In the genomic region with DNA sequence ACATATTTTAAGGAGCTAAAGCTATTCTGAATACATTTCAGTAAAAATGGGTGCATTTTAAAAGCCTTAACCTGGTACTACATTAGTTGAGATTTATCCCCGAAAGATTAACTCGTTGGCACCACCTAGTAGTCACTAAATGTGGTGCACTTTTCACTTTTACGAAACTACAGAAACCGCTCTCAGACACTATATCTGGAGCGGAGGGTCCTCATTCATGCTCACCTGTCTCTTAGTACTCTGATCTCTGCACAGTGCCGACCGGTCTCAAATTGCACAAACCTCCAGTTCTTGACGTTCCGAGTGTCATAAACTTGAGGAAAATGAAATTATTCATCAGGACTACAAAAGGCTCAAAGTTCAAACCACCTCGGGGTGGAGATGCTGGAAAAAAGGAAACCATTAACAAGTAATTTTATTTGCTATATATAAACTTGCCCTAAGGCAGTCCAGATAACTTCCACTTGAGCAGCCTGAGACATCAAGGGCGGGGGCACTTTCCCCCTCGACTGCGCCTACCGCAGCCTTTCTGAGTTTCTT, we compare ENCODE assay signal across 8 cellular contexts. TPM values are rescaled to one million over a fixed set of nuclear protein-coding genes. Genes with fewer than 3 reads are reported as not detected.
A peak's percentile ranks its signal among the peaks of the same experiment; 100 is the strongest.
DNase-seq lines count a peak whose midpoint lies in the region; ATAC-seq, FAIRE-seq and TF ChIP-seq lines count a peak whose summit lies in the region.

No MANE protein-coding gene starts in this region.

- H3K9me3 ChIP-seq in endothelial cell of umbilical vein (replicated peaks; ENCODE audit: control insufficient read depth, insufficient read depth, low read length) (no peaks in the 10 kb centered on the region), mesodermal cell (ENCODE audit: control insufficient read depth, low read length) (no peaks in the 10 kb centered on the region), upper lobe of left lung (no peaks in the 10 kb centered on the region)

- BruUV-seq in endothelial cell of umbilical vein (replicated peaks; lab: Mats Ljungman, UMichigan): TSS peak; percentile 82

- H3K79me2 ChIP-seq in endothelial cell of umbilical vein (ENCODE audit: control insufficient read depth, insufficient read depth, low read length): peaks cover 8% of the 10 kb centered on the region

- H4K20me1 ChIP-seq in endothelial cell of umbilical vein (replicated peaks; ENCODE audit: control insufficient read depth, extremely low read depth, insufficient read depth, low read length): no peaks in the 10 kb centered on the region

- FAIRE-seq in endothelial cell of umbilical vein (lab: Jason Lieb, UNC): peak; percentile 82

- TF ChIP-seq POLR2A in endothelial cell of umbilical vein (IDR thresholded peaks at IDR 0.05; ENCODE audit: low read depth, low read length) (no peak), upper lobe of left lung (IDR thresholded peaks at IDR 0.05) (no peak)

- CTCF ChIA-PET in endothelial cell of umbilical vein (lab: Charles Lee): interaction anchor here (0.6 to 4.0 kb wide), 21 partner anchors 12 to 223 kb away, joined by 3 to 51 read pairs (median 3); no protein-coding TSS in a partner anchor

- H3K4me3 ChIP-seq in endothelial cell of umbilical vein (replicated peaks in 1 of 3; ENCODE audit: insufficient read depth in 1 of 3, low read depth in 1 of 3, low read length in 3 of 3) (peak overlapping the region; percentile 79 to 99 (median 95)), mesodermal cell (ENCODE audit: extremely low read depth, insufficient read depth, low read length, poor library complexity, severe bottlenecking) (peak overlapping the region; percentile 73), upper lobe of left lung (peak overlapping the region; percentile 65 to 91 (median 75))

- intact Hi-C loops in endothelial cell of umbilical vein (cut with micrococcal nuclease): loop anchor here (1.0 to 2.0 kb wide), 5 partner anchors 52 to 486 kb away; a partner anchor contains a TSS

- H2AFZ ChIP-seq in endothelial cell of umbilical vein (ENCODE audit: low read depth, low read length): peak overlapping the region; percentile 97

- DNase-seq in EH (ENCODE audit: low read depth) (peak; percentile 70), NCI-H1105 (lab: John Stamatoyannopoulos, UW) (peak; percentile 15), UCSD-AML1 (lab: John Stamatoyannopoulos, UW; ENCODE audit: unreplicated experiment) (peak; percentile 47), endothelial cell of umbilical vein (ENCODE audit: low read depth, low spot score) (peak; percentile 71), upper lobe of left lung (no peak), GDM1 (lab: John Stamatoyannopoulos, UW) (no peak)

- H3K27me3 ChIP-seq in endothelial cell of umbilical vein (ENCODE audit: control insufficient read depth in 2 of 2, insufficient read depth in 2 of 2, low read length in 2 of 2): no peaks in the 10 kb centered on the region
- no peaks in the 10 kb centered on the region for H3K27me3 ChIP-seq in upper lobe of left lung

- dilution Hi-C loops in endothelial cell of umbilical vein (cut with MboI; ENCODE audit: extremely low pct_ligation_motif_present, low sequenced_read_pairs): no loop called here

- H3K27ac ChIP-seq in endothelial cell of umbilical vein (ENCODE audit: insufficient read depth, low read depth, low read length) (peak overlapping the region; percentile 91), mesodermal cell (ENCODE audit: low read depth, low read length, severe bottlenecking) (peak overlapping the region; percentile 82), upper lobe of left lung (peak overlapping the region; percentile 81 to 93 (median 88))

- peak overlapping the region; percentile 99 for H3K4me2 ChIP-seq in endothelial cell of umbilical vein (ENCODE audit: insufficient read depth, low read length)

- ATAC-seq in GM21619 (IDR thresholded peaks at IDR 0.05; ENCODE audit: unreplicated experiment): peak; percentile 36
- ATAC-seq in upper lobe of left lung (ENCODE audit: low FRiP score in 2 of 2): peak; percentile 70 to 81

- 2% methylated on average over 7 to 13 of the region's 14 CpGs for WGBS in mesodermal cell (ENCODE audit: insufficient coverage in 2 of 2), 2 experiments
- 1 to 2% methylated on average over 14 of the region's 14 CpGs for WGBS in upper lobe of left lung, 2 donors

- no peaks in the 10 kb centered on the region for H3K9me1 ChIP-seq in endothelial cell of umbilical vein (replicated peaks; ENCODE audit: control insufficient read depth, extremely low read depth, insufficient read depth, low read length)

- peak overlapping the region; percentile 99 for H3K9ac ChIP-seq in endothelial cell of umbilical vein (replicated peaks; ENCODE audit: extremely low read depth, insufficient read depth, low read length)

- H3K36me3 ChIP-seq in endothelial cell of umbilical vein (ENCODE audit: control insufficient read depth in 2 of 2, extremely low read depth in 1 of 2, insufficient read depth in 2 of 2, low read length in 2 of 2) (peaks cover 0 to 2% of the 10 kb centered on the region in 2 experiments), mesodermal cell (ENCODE audit: control insufficient read depth, insufficient read depth, low read length) (peaks cover 20% of the 10 kb centered on the region), upper lobe of left lung (peaks cover 0 to 3% (median 0%) of the 10 kb centered on the region in 4 donors)

- H3K4me1 ChIP-seq in endothelial cell of umbilical vein (ENCODE audit: control insufficient read depth, extremely low read depth, insufficient read depth, low read length): peaks cover 4% of the 10 kb centered on the region
- no peaks in the 10 kb centered on the region for H3K4me1 ChIP-seq in mesodermal cell (ENCODE audit: control insufficient read depth, insufficient read depth, low read length, poor library complexity, severe bottlenecking)
- peaks cover 14 to 23% (median 18%) of the 10 kb centered on the region in 4 donors for H3K4me1 ChIP-seq in upper lobe of left lung

- no peak for TF ChIP-seq EP300 in upper lobe of left lung (IDR thresholded peaks at IDR 0.05)

- POLR2A ChIA-PET in endothelial cell of umbilical vein (lab: Charles Lee): interaction anchor here (0.5 to 1.4 kb wide), 4 partner anchors 10 to 64 kb away, joined by 3 to 7 read pairs (median 4); a partner anchor contains a TSS

- TF ChIP-seq CTCF in endothelial cell of umbilical vein (IDR thresholded peaks at IDR 0.05; ENCODE audit: extremely low read depth in 1 of 2, insufficient read depth in 1 of 2, low read depth in 1 of 2, low read length in 2 of 2): peak; percentile 36 to 45
- TF ChIP-seq CTCF in upper lobe of left lung (IDR thresholded peaks at IDR 0.05): peak in 4 of 6 experiments; percentile 20 to 63 (median 48)

RNA-seq across cellular contexts. Expression of a gene that starts 0.7 kb away (rescaled TPM):
- total RNA-seq in endothelial cell of umbilical vein (22.7 and 23.4 TPM in 2 replicates), upper lobe of left lung (10 to 100 TPM in 5 of 6 donors, 1 to 10 TPM in 1; 9.4 to 28.7 (median 19.4) TPM)
- 2.9 and 3.7 TPM in 2 replicates for polyA plus RNA-seq in endothelial cell of umbilical vein
- 7.5 and 7.7 TPM in 2 replicates for polyA plus RNA-seq in endothelial cell of umbilical vein (2011; cell fraction: cytosol; rRNA removed)
- 4.1 and 6.7 TPM in 2 replicates for polyA plus RNA-seq in endothelial cell of umbilical vein (2011; cell fraction: nucleus; rRNA removed)
- 17.0 and 27.1 TPM in 2 replicates for polyA plus RNA-seq in endothelial cell of umbilical vein (2012)
- polyA minus RNA-seq in endothelial cell of umbilical vein: 6.0 and 6.3 TPM in 2 replicates
- 9.6 TPM for polyA minus RNA-seq in endothelial cell of umbilical vein (2011; cell fraction: cytosol; rRNA and poly(A)+ RNA removed)
- 2.6 and 3.7 TPM in 2 replicates for polyA minus RNA-seq in endothelial cell of umbilical vein (2011; cell fraction: nucleus; rRNA and poly(A)+ RNA removed)
- polyA plus RNA-seq in mesodermal cell (2013, experiment 1 of 2): 27.9 TPM
- 32.6 TPM for polyA plus RNA-seq in mesodermal cell (2013, experiment 2 of 2)

RNA-seq across cellular contexts. Expression of a gene that starts 0.8 kb away (rescaled TPM):
- total RNA-seq in endothelial cell of umbilical vein (7.4 and 9.8 TPM in 2 replicates), upper lobe of left lung (10 to 100 TPM in 3 of 6 donors, 1 to 10 TPM in 3; 4.6 to 13.6 (median 8.5) TPM)
- polyA plus RNA-seq in endothelial cell of umbilical vein: 4.4 and 4.8 TPM in 2 replicates
- 5.0 and 5.2 TPM in 2 replicates for polyA plus RNA-seq in endothelial cell of umbilical vein (2011; cell fraction: cytosol; rRNA removed)
- 3.0 and 4.0 TPM in 2 replicates for polyA plus RNA-seq in endothelial cell of umbilical vein (2011; cell fraction: nucleus; rRNA removed)
- polyA plus RNA-seq in endothelial cell of umbilical vein (2012): 16.2 and 22.0 TPM in 2 replicates
- polyA minus RNA-seq in endothelial cell of umbilical vein: 6.3 and 7.2 TPM in 2 replicates
- 3.1 TPM for polyA minus RNA-seq in endothelial cell of umbilical vein (2011; cell fraction: cytosol; rRNA and poly(A)+ RNA removed)
- 1.4 and 3.5 TPM in 2 replicates for polyA minus RNA-seq in endothelial cell of umbilical vein (2011; cell fraction: nucleus; rRNA and poly(A)+ RNA removed)
- polyA plus RNA-seq in mesodermal cell (2013, experiment 1 of 2): 9.1 TPM
- 10.2 TPM for polyA plus RNA-seq in mesodermal cell (2013, experiment 2 of 2)

RNA-seq across cellular contexts. Expression of a gene that starts 32.4 kb away (rescaled TPM):
- total RNA-seq in endothelial cell of umbilical vein (31.7 and 37.2 TPM in 2 replicates), upper lobe of left lung (10 to 100 TPM; 39.8 to 85.8 (median 73.1) TPM)
- polyA plus RNA-seq in endothelial cell of umbilical vein: 23.1 and 26.6 TPM in 2 replicates
- 21.3 and 33.2 TPM in 2 replicates for polyA plus RNA-seq in endothelial cell of umbilical vein (2011; cell fraction: cytosol; rRNA removed)
- 12.9 and 13.6 TPM in 2 replicates for polyA plus RNA-seq in endothelial cell of umbilical vein (2011; cell fraction: nucleus; rRNA removed)
- polyA plus RNA-seq in endothelial cell of umbilical vein (2012): 38.7 and 40.7 TPM in 2 replicates
- 17.0 and 23.9 TPM in 2 replicates for polyA minus RNA-seq in endothelial cell of umbilical vein
- 7.4 TPM for polyA minus RNA-seq in endothelial cell of umbilical vein (2011; cell fraction: cytosol; rRNA and poly(A)+ RNA removed)
- polyA minus RNA-seq in endothelial cell of umbilical vein (2011; cell fraction: nucleus; rRNA and poly(A)+ RNA removed): 4.1 and 5.2 TPM in 2 replicates
- polyA plus RNA-seq in mesodermal cell (2013, experiment 1 of 2): 57.3 TPM
- 47.8 TPM for polyA plus RNA-seq in mesodermal cell (2013, experiment 2 of 2)

RNA-seq across cellular contexts. Expression of a gene that starts 54.6 kb away (rescaled TPM):
- total RNA-seq in endothelial cell of umbilical vein: not detected in 2 replicates
- not detected in 2 replicates for polyA plus RNA-seq in endothelial cell of umbilical vein
- not detected in 2 replicates for polyA plus RNA-seq in endothelial cell of umbilical vein (2011; cell fraction: cytosol; rRNA removed)
- polyA plus RNA-seq in endothelial cell of umbilical vein (2011; cell fraction: nucleus; rRNA removed): 0.29 TPM in 1 of 2 replicates, not detected in the other
- not detected in 2 replicates for polyA plus RNA-seq in endothelial cell of umbilical vein (2012)
- not detected in 2 replicates for polyA minus RNA-seq in endothelial cell of umbilical vein
- not detected for polyA minus RNA-seq in endothelial cell of umbilical vein (2011; cell fraction: cytosol; rRNA and poly(A)+ RNA removed)
- polyA minus RNA-seq in endothelial cell of umbilical vein (2011; cell fraction: nucleus; rRNA and poly(A)+ RNA removed): not detected in 2 replicates
- 0.88 TPM for polyA plus RNA-seq in mesodermal cell (2013, experiment 1 of 2)
- polyA plus RNA-seq in mesodermal cell (2013, experiment 2 of 2): not detected
- 10 to 100 TPM in 1 of 6 donors, 1 to 10 TPM in 4, not detected in 1; 1.7 to 15.9 (median 4.3) TPM for total RNA-seq in upper lobe of left lung

Comparison
In these comparisons a context has a peak if more than half of its experiments do, and no peak if none do; other contexts are left out.
1. DNase-seq: peak in EH (single experiment), NCI-H1105 (single experiment), UCSD-AML1 (single experiment) and endothelial cell of umbilical vein (single experiment); none in upper lobe of left lung (0 of 2) and GDM1 (single experiment).
2. Peak in every context shown above with its lines, with median percentiles within 50 percentile points of each other: H3K27ac ChIP-seq and H3K4me3 ChIP-seq.